ENCODE assay signal across 30 cellular contexts in the genomic region with DNA sequence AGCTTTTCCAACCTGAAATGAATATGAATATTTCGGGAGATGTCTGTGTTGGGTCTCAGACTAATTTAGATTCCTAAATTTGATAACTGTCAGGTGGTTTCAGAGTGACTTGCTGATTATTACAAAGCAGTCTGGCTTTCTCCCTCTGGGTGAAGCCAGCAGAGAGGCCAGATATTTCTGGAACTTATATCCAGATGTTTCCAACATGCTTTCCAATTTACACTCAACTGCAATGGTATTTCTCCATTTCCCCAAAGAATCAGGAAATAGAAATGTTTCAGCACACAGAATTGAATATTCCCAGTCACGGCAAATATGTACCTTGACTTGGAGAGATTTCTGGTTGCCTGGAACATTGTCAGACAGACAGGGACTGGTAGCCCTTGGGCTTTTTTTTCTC. TPM values are rescaled to one million over a fixed set of nuclear protein-coding genes. Genes with fewer than 3 reads are reported as not detected.
"Had no signal": no experiment of that assay in that cellular context is flagged by ENCODE, and none has a peak within 500 bp of the region (broad histone marks: within the 10 kb centered on the region; RNA-seq: fewer than 3 reads in every experiment).

No MANE protein-coding gene starts in this region.

- H3K27me3 ChIP-seq: hepatocyte, neutrophil, ovary, right lobe of liver, upper lobe of left lung had no signal

- H3K36me3 ChIP-seq: breast epithelium, neutrophil, ovary, right lobe of liver, upper lobe of left lung, WERI-Rb-1 had no signal

- H3K9me3 ChIP-seq: breast epithelium, neutrophil, ovary, right lobe of liver, upper lobe of left lung had no signal

- DNase-seq: activated CD4-positive, alpha-beta T cell treated with anti-CD3 and anti-CD28 coated beads for 48 hours; activated CD4-positive, alpha-beta T cell treated with anti-CD3 and anti-CD28 coated beads, Interleukin-2, amount 50 U/mL, for 48 hours; activated CD8-positive, alpha-beta memory T cell treated with anti-CD3 and anti-CD28 coated beads for 24 hours; activated effector memory CD4-positive, alpha-beta T cell treated with Interleukin-2 at 50 U/mL for 16 hours; activated naive CD4-positive, alpha-beta T cell treated with anti-CD3 and anti-CD28 coated beads for 36 hours; activated naive CD8-positive, alpha-beta T cell treated with anti-CD3 and anti-CD28 coated beads for 36 hours; amniotic stem cell; central memory CD4-positive, alpha-beta T cell; effector CD8-positive, alpha-beta T cell; erythroblast; glutamatergic neuron; left cardiac atrium; left ventricle myocardium superior; naive B cell; nephron progenitor cell; ovary; right lobe of liver; stimulated activated CD4-positive, alpha-beta T cell treated with anti-CD3 and anti-CD28 coated beads, Interleukin-12 subunit alpha, Interleukin-12 subunit beta, amount 100 ng/mL, for 4 hours; stimulated activated CD4-positive, alpha-beta T cell treated with anti-CD3 and anti-CD28 coated beads, Interleukin-4, amount 100 ng/mL, for 1 hour; stimulated activated naive CD8-positive, alpha-beta T cell treated with anti-CD3 and anti-CD28 coated beads, Interleukin-15, Interleukin-2, amounts not matched to agents 100 U/mL and 50 U/mL, for 24 hours; T1000; upper lobe of left lung; WERI-Rb-1 had no signal

- H3K27ac ChIP-seq: breast epithelium, hepatocyte, neutrophil, ovary, right lobe of liver, skin epidermis, upper lobe of left lung, WERI-Rb-1 had no signal

- ATAC-seq: activated CD4-positive, CD25-positive, alpha-beta regulatory T cell treated with anti-CD3 and anti-CD28 coated beads, Interleukin-2, amount 50 U/mL, for 24 hours; left cardiac atrium; left ventricle myocardium superior; right lobe of liver; stimulated activated naive CD8-positive, alpha-beta T cell treated with anti-CD3 and anti-CD28 coated beads, Interleukin-15, Interleukin-2, amounts not matched to agents 100 U/mL and 50 U/mL, for 24 hours had no signal

- H3K4me1 ChIP-seq: breast epithelium, right lobe of liver, upper lobe of left lung had no signal

- H3K4me3 ChIP-seq: breast epithelium, hepatocyte, ovary, right lobe of liver, skin epidermis, upper lobe of left lung had no signal

RNA-seq across cellular contexts. Expression of a gene that starts 48.5 kb away (rescaled TPM):
- total RNA-seq: dermis microvascular lymphatic vessel endothelial cell, left ventricle myocardium superior, lung microvascular endothelial cell, right lobe of liver had no signal
